8 cellular contexts compared by ENCODE assay signal in genomic region chr19:4057913-4058695, GRCh38. TPM values are rescaled to one million over a fixed set of nuclear protein-coding genes. Genes with fewer than 3 reads are reported as not detected.
DNase-seq lines count a peak whose midpoint lies in the region; ATAC-seq lines count a peak whose summit lies in the region.

No MANE protein-coding gene starts in this region.

- no peak overlapping the region for H3K4me3 ChIP-seq in CD4-positive, CD25-positive, alpha-beta regulatory T cell (ENCODE audit: low read depth, low read length)

- H3K36me3 Mint-ChIP-seq in CD4-positive, CD25-positive, alpha-beta regulatory T cell = peaks cover 20% of the 10 kb centered on the region

- peak; percentile 31 to 41 for ATAC-seq in CD4-positive, CD25-positive, alpha-beta regulatory T cell (ENCODE audit: low read depth in 2 of 2)
- ATAC-seq in GM21737 (IDR thresholded peaks at IDR 0.05; ENCODE audit: unreplicated experiment) (no peak), HG03045 (IDR thresholded peaks at IDR 0.05; ENCODE audit: unreplicated experiment) (no peak), HG02970 (IDR thresholded peaks at IDR 0.05; ENCODE audit: low FRiP score, unreplicated experiment) (no peak)

- peaks cover 23% of the 10 kb centered on the region for H3K36me3 ChIP-seq in CD4-positive, CD25-positive, alpha-beta regulatory T cell (ENCODE audit: control insufficient read depth, insufficient read depth, low read length)

- H3K27ac ChIP-seq in CD4-positive, CD25-positive, alpha-beta regulatory T cell (ENCODE audit: insufficient read depth, low read length, poor library complexity, severe bottlenecking) = peak overlapping the region; percentile 74

- peak overlapping the region; percentile 38 to 56 (median 41) for H3K27ac Mint-ChIP-seq in CD4-positive, CD25-positive, alpha-beta regulatory T cell

- peaks cover 54% of the 10 kb centered on the region for H3K4me1 ChIP-seq in CD4-positive, CD25-positive, alpha-beta regulatory T cell (ENCODE audit: control insufficient read depth, insufficient read depth, low read length, poor library complexity, severe bottlenecking)

- peaks cover 0 to 1% (median 0%) of the 10 kb centered on the region in 7 donors for H3K9me3 Mint-ChIP-seq in CD4-positive, CD25-positive, alpha-beta regulatory T cell

- H3K4me1 Mint-ChIP-seq in CD4-positive, CD25-positive, alpha-beta regulatory T cell = peaks cover 0 to 52% (median 14%) of the 10 kb centered on the region in 4 donors

- H3K27me3 Mint-ChIP-seq in CD4-positive, CD25-positive, alpha-beta regulatory T cell = no peaks in the 10 kb centered on the region

- H3K4me3 Mint-ChIP-seq in CD4-positive, CD25-positive, alpha-beta regulatory T cell = peak overlapping the region in 2 of 4 donors; percentile 41 to 54

- no peaks in the 10 kb centered on the region for H3K9me3 ChIP-seq in CD4-positive, CD25-positive, alpha-beta regulatory T cell (ENCODE audit: control insufficient read depth in 2 of 2, low read length in 2 of 2)

- no peaks in the 10 kb centered on the region for H3K27me3 ChIP-seq in CD4-positive, CD25-positive, alpha-beta regulatory T cell (ENCODE audit: control insufficient read depth, insufficient read depth, low read length)

- no peak for DNase-seq in CD4-positive, CD25-positive, alpha-beta regulatory T cell
- peak; percentile 91 for DNase-seq in NOMO-1 treated with dmso at 0.1 percent for 144 hours (lab: John Stamatoyannopoulos, UW; ENCODE audit: unreplicated experiment)
- peak; percentile 91 for DNase-seq in astrocyte of the hippocampus (ENCODE audit: low read depth, low spot score)
- peak; percentile 89 for DNase-seq in iris pigment epithelial cell (ENCODE audit: low read depth)
- peak; percentile 65 to 66 for DNase-seq in stimulated activated CD4-positive, alpha-beta T cell treated with anti-CD3 and anti-CD28 coated beads, Interleukin-2, amount 100 ng/mL, for 24 hours

RNA-seq across cellular contexts. Expression of gene ZBTB7A, which starts 8.6 kb away (rescaled TPM):
- 50.5 TPM for total RNA-seq in CD4-positive, CD25-positive, alpha-beta regulatory T cell
- polyA plus RNA-seq in CD4-positive, CD25-positive, alpha-beta regulatory T cell = 10 to 100 TPM; 19.6 to 30.4 (median 23.7) TPM

RNA-seq across cellular contexts. Expression of gene PIAS4, which starts 50.6 kb away (rescaled TPM):
- 25.4 TPM for total RNA-seq in CD4-positive, CD25-positive, alpha-beta regulatory T cell
- polyA plus RNA-seq in CD4-positive, CD25-positive, alpha-beta regulatory T cell = 10 to 100 TPM in 1 of 4 donors, 1 to 10 TPM in 3; 4.1 to 10.4 (median 4.4) TPM

Comparison
In these comparisons a context has a peak if more than half of its experiments do, and no peak if none do; other contexts are left out.
1. ATAC-seq: peak in CD4-positive, CD25-positive, alpha-beta regulatory T cell (2 of 2); none in GM21737 (single experiment), HG03045 (single experiment) and HG02970 (single experiment).
2. DNase-seq: peak in NOMO-1 treated with dmso at 0.1 percent for 144 hours (single experiment), astrocyte of the hippocampus (single experiment), iris pigment epithelial cell (single experiment) and stimulated activated CD4-positive, alpha-beta T cell treated with anti-CD3 and anti-CD28 coated beads, Interleukin-2, amount 100 ng/mL, for 24 hours (2 of 2); none in CD4-positive, CD25-positive, alpha-beta regulatory T cell (0 of 3).